In genomic region chr3:72352176-72352575, GRCh38 we compare ENCODE assay signal across 23 cellular contexts.
"Had no signal": no experiment of that assay in that cellular context is flagged by ENCODE, and none has a peak within 500 bp of the region (broad histone marks: within the 10 kb centered on the region; RNA-seq: fewer than 3 reads in every experiment).

No MANE protein-coding gene starts in this region.

- ATAC-seq: Panc1, PC-3 had no signal

- DNase-seq: KBM-7, MV-4-11, NCI-H1048, NCI-H1105, NCI-H1417, NCI-H1436 treated with DMSO at 0.1 percent for 48 hours, NCI-H1694, NCI-H187 treated with DMSO at 0.1 percent for 48 hours, NCI-H2029 treated with DMSO at 0.1 percent for 48 hours, NCI-H2171, NCI-H226, NCI-H446, NCI-H510A, NCI-H524 treated with DMSO at 0.1 percent for 48 hours, NCI-H69, NCI-H774, PC-3, SHP77, SK-N-SH had no signal

- H3K27ac ChIP-seq: HL-60, RWPE1 had no signal

- FAIRE-seq: HTR-8/SVneo had no signal

- H3K9me3 ChIP-seq: SK-N-SH had no signal
